Comparison of ENCODE assay signal across 16 cellular contexts in the genomic region with DNA sequence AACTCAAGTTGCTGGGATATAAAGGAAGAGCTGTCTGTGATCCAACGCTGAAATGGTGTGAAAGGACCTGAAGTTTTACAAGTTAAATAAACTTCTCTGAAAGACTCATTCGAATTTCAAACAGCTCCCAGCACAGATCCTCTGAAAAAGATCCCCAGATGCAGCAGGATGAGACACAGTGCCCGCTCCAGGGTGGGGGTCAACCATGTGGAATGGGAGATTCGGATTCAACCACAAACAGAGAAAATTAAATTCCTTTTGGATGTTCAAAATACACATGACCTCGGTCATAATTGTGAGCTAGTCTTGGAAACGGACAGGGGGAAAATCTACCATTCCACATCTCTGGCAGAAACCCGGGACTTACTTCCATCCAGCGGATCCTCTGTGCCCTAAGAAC.
DNase-seq lines count a peak whose midpoint lies in the region; ATAC-seq and TF ChIP-seq lines count a peak whose summit lies in the region.
"Had no signal": no experiment of that assay in that cellular context is flagged by ENCODE, and none has a peak within 500 bp of the region (broad histone marks: within the 10 kb centered on the region; RNA-seq: fewer than 3 reads in every experiment).

No MANE protein-coding gene starts in this region.

- H3K9me3 ChIP-seq in Panc1 (ENCODE audit: control insufficient read depth, insufficient read depth, low read depth, low read length) (no peaks in the 10 kb centered on the region), trophoblast cell (ENCODE audit: insufficient read depth, low read depth, low read length) (no peaks in the 10 kb centered on the region)

- H3K9ac ChIP-seq in trophoblast cell (ENCODE audit: low read length), result no peak overlapping the region

- no peak for TF ChIP-seq CTCF in BJ (IDR thresholded peaks at IDR 0.05; ENCODE audit: insufficient read depth, low read depth, low read length)
- no peak for TF ChIP-seq CTCF in Panc1 (IDR thresholded peaks at IDR 0.05)

- H3K4me3 ChIP-seq in BJ (ENCODE audit: low read depth, low read length) (no peak overlapping the region), Panc1 (ENCODE audit: low read depth in 2 of 2, low read length in 2 of 2) (no peak overlapping the region), trophoblast cell (ENCODE audit: low read depth, low read length) (no peak overlapping the region)

- no peak overlapping the region for H3K4ac ChIP-seq in trophoblast cell (ENCODE audit: low read depth, low read length)

- WGBS in trophoblast cell (ENCODE audit: extremely low coverage, insufficient coverage, insufficient read length), result no CpG with 5 or more reads among the region's 8 CpGs

- H3K27ac ChIP-seq in Panc1 (ENCODE audit: low read length) (peak overlapping the region; percentile 85), trophoblast cell (ENCODE audit: low read depth, low read length) (no peak overlapping the region)

- POLR2A ChIA-PET in BJ (lab: Charles Lee), result interaction anchor here (0.6 kb wide), 1 partner anchor 186 kb away, joined by 3 read pairs; no protein-coding TSS in a partner anchor
- POLR2A ChIA-PET in Panc1 (lab: Charles Lee), result no interaction called here

- in situ Hi-C loops in Panc1 (cut with HindIII; ENCODE audit: low pct_unique_long_range_greater_than_20kb, low sequenced_read_pairs), result no loop called here

- ATAC-seq in Panc1 (no peak), HG03342 (IDR thresholded peaks at IDR 0.05; ENCODE audit: unreplicated experiment) (no peak), HG02870 (IDR thresholded peaks at IDR 0.05; ENCODE audit: unreplicated experiment) (no peak)
- ATAC-seq: CD8-positive, alpha-beta T cell; HepG2; right cardiac atrium had no signal

- intact Hi-C loops in Panc1 (cut with micrococcal nuclease; ENCODE audit: unreplicated experiment), result loop anchor here (5.0 to 10.0 kb wide), 3 partner anchors 130 to 302 kb away; no protein-coding TSS in a partner anchor

- H3K4me1 ChIP-seq in Panc1 (ENCODE audit: control insufficient read depth, insufficient read depth, low read length) (peaks cover 59% of the 10 kb centered on the region), trophoblast cell (ENCODE audit: control insufficient read depth in 1 of 2, insufficient read depth in 2 of 2, low read length in 2 of 2) (peaks cover 30 to 34% of the 10 kb centered on the region in 2 experiments)

- H3K4me2 ChIP-seq in trophoblast cell (ENCODE audit: low read length), result no peak overlapping the region

- no peaks in the 10 kb centered on the region for H3K36me3 ChIP-seq in BJ (ENCODE audit: control insufficient read depth, insufficient read depth, low read length)
- no peaks in the 10 kb centered on the region for H3K36me3 ChIP-seq in Panc1 (ENCODE audit: control insufficient read depth, insufficient read depth, low read length)
- no peaks in the 10 kb centered on the region for H3K36me3 ChIP-seq in trophoblast cell (ENCODE audit: control insufficient read depth in 1 of 2, insufficient read depth in 2 of 2, low read length in 2 of 2)

- no peak overlapping the region for H2AK5ac ChIP-seq in trophoblast cell (ENCODE audit: low read length)

- H3K27me3 ChIP-seq in BJ (ENCODE audit: control insufficient read depth, insufficient read depth, low read length), result peaks cover 5% of the 10 kb centered on the region
- H3K27me3 ChIP-seq in Panc1 (ENCODE audit: control insufficient read depth, insufficient read depth, low read length), result no peaks in the 10 kb centered on the region
- H3K27me3 ChIP-seq in trophoblast cell (ENCODE audit: insufficient read depth, low read length), result no peaks in the 10 kb centered on the region

- no peak overlapping the region for H2BK5ac ChIP-seq in trophoblast cell (ENCODE audit: low read depth, low read length, poor library complexity)

- H4K91ac ChIP-seq in trophoblast cell (ENCODE audit: low read depth, low read length), result no peak overlapping the region

- H4K12ac ChIP-seq in trophoblast cell (ENCODE audit: low read depth, low read length), result no peak overlapping the region

- no peak overlapping the region for H2BK120ac ChIP-seq in trophoblast cell (ENCODE audit: insufficient read depth, low read length, poor library complexity)

- no TSS peak for BruUV-seq in Panc1 (replicated peaks; lab: Mats Ljungman, UMichigan)

- peak overlapping the region; percentile 11 for H3K14ac ChIP-seq in trophoblast cell (ENCODE audit: low read length)

- DNase-seq in BJ (ENCODE audit: low read depth) (peak; percentile 59), Panc1 (ENCODE audit: low read depth, low spot score) (no peak), fibroblast of gingiva (ENCODE audit: low read depth) (peak; percentile 10), trophoblast cell (no peak), T-helper 2 cell (no peak), SHP77 treated with DMSO at 0.1 percent for 48 hours (lab: John Stamatoyannopoulos, UW) (no peak)
- DNase-seq: activated CD4-positive, alpha-beta memory T cell treated with anti-CD3 and anti-CD28 coated beads, Interleukin-2, amount 10 ng/mL, durations not matched to agents 7 days and 5 days; activated gamma-delta T cell treated with Interleukin-2 at 50 U/mL for 16 hours; CD8-positive, alpha-beta T cell; NCI-H1105 treated with DMSO at 0.1 percent for 48 hours; NCI-H226; right cardiac atrium; T-helper 9 cell had no signal

- H2BK12ac ChIP-seq in trophoblast cell (ENCODE audit: low read length), result no peak overlapping the region

- peaks cover 4% of the 10 kb centered on the region for H3K79me2 ChIP-seq in trophoblast cell (ENCODE audit: control insufficient read depth, insufficient read depth, low read length, poor library complexity)

- H4K8ac ChIP-seq in trophoblast cell (ENCODE audit: low read depth, low read length), result no peak overlapping the region

- H2AFZ ChIP-seq in trophoblast cell (ENCODE audit: insufficient read depth, low read length, poor library complexity), result no peak overlapping the region

- peaks cover 26% of the 10 kb centered on the region for H3K79me1 ChIP-seq in trophoblast cell (ENCODE audit: low read length)

- CTCF ChIA-PET in BJ (lab: Yijun Ruan, JAX), result interaction anchor here (0.7 to 6.2 kb wide), 14 partner anchors 11 to 442 kb away, joined by 3 to 84 read pairs (median 8); no protein-coding TSS in a partner anchor
- CTCF ChIA-PET in Panc1 (lab: Charles Lee), result interaction anchor here (1.3 kb wide), 1 partner anchor 25 kb away, joined by 4 read pairs; no protein-coding TSS in a partner anchor

- H3K23ac ChIP-seq in trophoblast cell (ENCODE audit: low read length), result no peak overlapping the region

- no peak overlapping the region for H3K18ac ChIP-seq in trophoblast cell (ENCODE audit: low read length)

Comparison
In these comparisons a context has a peak if more than half of its experiments do, and no peak if none do; other contexts are left out.
1. DNase-seq: peak in BJ (single experiment) and fibroblast of gingiva (single experiment); none in Panc1 (single experiment), trophoblast cell (0 of 2), T-helper 2 cell (0 of 5) and SHP77 treated with DMSO at 0.1 percent for 48 hours (single experiment).